9 cellular contexts compared by ENCODE assay signal in the genomic region with DNA sequence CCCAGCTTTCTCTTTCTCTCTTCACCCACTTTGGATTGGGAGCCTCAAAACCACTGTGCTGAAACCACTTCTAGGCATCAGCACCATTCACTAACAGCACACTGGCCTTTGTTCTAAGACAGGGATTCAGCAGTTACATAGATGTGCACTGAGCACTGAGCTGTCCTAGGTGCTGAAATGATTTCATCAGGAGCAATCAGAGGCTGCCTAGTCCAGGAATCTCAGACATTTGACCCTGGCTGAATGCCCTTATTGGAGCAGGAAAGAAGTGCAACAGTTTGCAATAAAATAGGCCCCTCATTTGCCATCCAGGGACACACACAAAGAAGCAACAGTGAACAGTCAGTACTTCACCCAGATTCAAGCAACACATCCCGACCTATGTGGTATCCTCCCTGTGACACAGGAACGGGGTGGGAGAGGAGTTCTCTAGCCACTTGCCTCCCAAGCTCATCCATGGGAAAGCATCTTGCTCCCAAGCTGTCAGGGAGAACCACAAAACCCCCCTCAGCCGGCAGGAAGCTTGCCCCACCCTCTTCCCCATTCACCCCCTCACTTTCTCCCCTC.
A peak's percentile ranks its signal among the peaks of the same experiment; 100 is the strongest.
DNase-seq lines count a peak whose midpoint lies in the region; ATAC-seq and TF ChIP-seq lines count a peak whose summit lies in the region.
"Had no signal": no experiment of that assay in that cellular context is flagged by ENCODE, and none has a peak within 500 bp of the region (broad histone marks: within the 10 kb centered on the region; RNA-seq: fewer than 3 reads in every experiment).

No MANE protein-coding gene starts in this region.

- peaks cover 4% of the 10 kb centered on the region for H3K9me3 Mint-ChIP-seq in chondrocyte (ENCODE audit: low read depth)

- no peaks in the 10 kb centered on the region for H3K36me3 ChIP-seq in PC-9 (ENCODE audit: low read depth)

- no peak overlapping the region for H3K4me3 ChIP-seq in PC-9

- POLR2A ChIA-PET in PC-9 (lab: Charles Lee; ENCODE audit: unreplicated experiment): interaction anchor here (0.7 kb wide), 1 partner anchor 20 kb away, joined by 3 read pairs; no protein-coding TSS in a partner anchor

- H3K27me3 ChIP-seq in PC-9 (ENCODE audit: insufficient read depth, low read depth): peaks cover 28% of the 10 kb centered on the region

- intact Hi-C loops in PC-9 (cut with micrococcal nuclease; ENCODE audit: unreplicated experiment): no loop called here

- peaks cover 12% of the 10 kb centered on the region for H3K27me3 Mint-ChIP-seq in chondrocyte (ENCODE audit: low read depth)

- no peak for TF ChIP-seq CTCF in PC-9 (conservative IDR thresholded peaks at IDR 0.05)
- no peak for TF ChIP-seq CTCF in chondrocyte (IDR thresholded peaks at IDR 0.05)

- no peaks in the 10 kb centered on the region for H3K9me3 ChIP-seq in PC-9 (ENCODE audit: insufficient read depth, low read depth)

- no peaks in the 10 kb centered on the region for H4K20me1 ChIP-seq in PC-9 (ENCODE audit: insufficient read depth)

- no peaks in the 10 kb centered on the region for H3K4me1 ChIP-seq in PC-9 (replicated peaks; ENCODE audit: insufficient read depth)

- no peak overlapping the region for H3K27ac ChIP-seq in PC-9

- no peaks in the 10 kb centered on the region for H3F3A ChIP-seq in PC-9 (ENCODE audit: insufficient read depth, low read depth)

- no peak overlapping the region for H3K27ac Mint-ChIP-seq in chondrocyte (ENCODE audit: unreplicated experiment)

- H3K79me2 ChIP-seq in PC-9 (ENCODE audit: low read depth): no peaks in the 10 kb centered on the region

- peak; percentile 13 for DNase-seq in NOMO-1 treated with DMSO at 0.1 percent for 48 hours (lab: John Stamatoyannopoulos, UW; ENCODE audit: unreplicated experiment)
- no peak for DNase-seq in NOMO-1 treated with dmso at 0.1 percent for 144 hours (lab: John Stamatoyannopoulos, UW; ENCODE audit: unreplicated experiment)
- peak; percentile 53 to 76 for DNase-seq in PC-9
- DNase-seq in renal cortical epithelial cell (ENCODE audit: low read depth): peak; percentile 69
- DNase-seq in chondrocyte (ENCODE audit: low spot score): no peak
- no peak for DNase-seq in cerebellar cortex (ENCODE audit: low spot score)

- no peaks in the 10 kb centered on the region for H3K36me3 Mint-ChIP-seq in chondrocyte (ENCODE audit: low read depth)
- H3K36me3 Mint-ChIP-seq: immature natural killer cell had no signal

- no peaks in the 10 kb centered on the region for H3K4me1 Mint-ChIP-seq in chondrocyte (ENCODE audit: low read depth)
- H3K4me1 Mint-ChIP-seq: immature natural killer cell had no signal

- H3K4me3 Mint-ChIP-seq in chondrocyte (ENCODE audit: unreplicated experiment): no peak overlapping the region
- H3K4me3 Mint-ChIP-seq: immature natural killer cell had no signal

- peak; percentile 55 for ATAC-seq in esophagus mucosa
- ATAC-seq in GM18909 (IDR thresholded peaks at IDR 0.05; ENCODE audit: poor library complexity, unreplicated experiment): no peak

- H3K4me2 ChIP-seq in PC-9: no peak overlapping the region

- CTCF ChIA-PET in PC-9 (lab: Charles Lee): no interaction called here

- no peaks in the 10 kb centered on the region for H3K9me2 ChIP-seq in PC-9 (ENCODE audit: insufficient read depth)

- BruUV-seq in PC-9 (replicated peaks; lab: Mats Ljungman, UMichigan): no TSS peak

- no peak overlapping the region for H2AFZ ChIP-seq in PC-9

Comparison
In these comparisons a context has a peak if more than half of its experiments do, and no peak if none do; other contexts are left out.
1. DNase-seq: peak in NOMO-1 treated with DMSO at 0.1 percent for 48 hours (single experiment), PC-9 (2 of 2) and renal cortical epithelial cell (single experiment); none in NOMO-1 treated with dmso at 0.1 percent for 144 hours (single experiment), chondrocyte (single experiment) and cerebellar cortex (single experiment).